In genomic region chr5:171907731-171908343, GRCh38 we compare ENCODE assay signal across 7 cellular contexts.
DNase-seq lines count a peak whose midpoint lies in the region; ATAC-seq, FAIRE-seq and TF ChIP-seq lines count a peak whose summit lies in the region.

No MANE protein-coding gene starts in this region.

- TF ChIP-seq CTCF in Loucy (conservative IDR thresholded peaks at IDR 0.05; ENCODE audit: low read length): peak; percentile 68
- peak; percentile 44 for TF ChIP-seq CTCF in bronchial epithelial cell (IDR thresholded peaks at IDR 0.05; ENCODE audit: insufficient read depth, low read length, severe bottlenecking)

- H3K79me2 ChIP-seq in Loucy (ENCODE audit: insufficient read depth, low read length): peaks cover 18% of the 10 kb centered on the region; the same call in 1 of the 2 replicates

- H3F3A ChIP-seq in Loucy (ENCODE audit: low read depth): no peaks in the 10 kb centered on the region

- ATAC-seq in GM21526 (IDR thresholded peaks at IDR 0.05; ENCODE audit: low FRiP score, unreplicated experiment): peak; percentile 54

- H4K20me1 ChIP-seq in Loucy (ENCODE audit: insufficient read depth, low read length, poor library complexity, severe bottlenecking): peaks cover 4% of the 10 kb centered on the region

- H3K27me3 ChIP-seq in Loucy (ENCODE audit: insufficient read depth, low read length, poor library complexity, severe bottlenecking) (no peaks in the 10 kb centered on the region), bronchial epithelial cell (ENCODE audit: control insufficient read depth, insufficient read depth, low read length) (no peaks in the 10 kb centered on the region)

- H3K36me3 ChIP-seq in Loucy (ENCODE audit: insufficient read depth, low read length) (peaks cover 5% of the 10 kb centered on the region; the same call in 1 of the 2 replicates), bronchial epithelial cell (ENCODE audit: control insufficient read depth, insufficient read depth, low read length) (peaks cover 1% of the 10 kb centered on the region)

- no peak overlapping the region for H2AFZ ChIP-seq in Loucy (ENCODE audit: low read length)

- DNase-seq in GDM1 (lab: John Stamatoyannopoulos, UW): peak; percentile 28
- peak; percentile 73 for DNase-seq in SW480 (ENCODE audit: low spot score)
- DNase-seq in bronchial epithelial cell (ENCODE audit: low read depth): peak; percentile 51
- DNase-seq in kidney tubule cell (ENCODE audit: low spot score): peak; percentile 66
- peak; percentile 28 for DNase-seq in stimulated activated CD8-positive, alpha-beta memory T cell treated with anti-CD3 and anti-CD28 coated beads, Interleukin-15, amount 100 ng/mL, for 1 hour (ENCODE audit: low read depth)

- no peak for FAIRE-seq in bronchial epithelial cell (lab: Jason Lieb, UNC)

- H3K4me1 ChIP-seq in Loucy (ENCODE audit: insufficient read depth, low read length, poor library complexity, severe bottlenecking): peaks cover 18% of the 10 kb centered on the region

- H3K9me2 ChIP-seq in Loucy (replicated peaks; ENCODE audit: low read depth, low read length): no peaks in the 10 kb centered on the region

- no peak overlapping the region for H3K4me3 ChIP-seq in Loucy (ENCODE audit: low read length, poor library complexity, severe bottlenecking)
- no peak overlapping the region for H3K4me3 ChIP-seq in bronchial epithelial cell (ENCODE audit: low read depth, low read length)

- H3K9me3 ChIP-seq in Loucy (ENCODE audit: insufficient read depth, low read depth, low read length): no peaks in the 10 kb centered on the region

- no peak overlapping the region for H3K9ac ChIP-seq in Loucy (ENCODE audit: low read depth, low read length, poor library complexity, severe bottlenecking)

- H3K4me2 ChIP-seq in Loucy (ENCODE audit: low read depth, low read length, poor library complexity, severe bottlenecking): no peak overlapping the region
